Comparison of ENCODE assay signal across 25 cellular contexts in genomic region chr10:115992554-115992953, GRCh38.
"Had no signal": no experiment of that assay in that cellular context is flagged by ENCODE, and none has a peak within 500 bp of the region (broad histone marks: within the 10 kb centered on the region; RNA-seq: fewer than 3 reads in every experiment).

No MANE protein-coding gene starts in this region.

- H3K4me3 Mint-ChIP-seq: activated CD4-positive, alpha-beta memory T cell treated with anti-CD3 and anti-CD28 coated beads, Interleukin-2, amount 10 ng/mL, durations not matched to agents 7 days and 5 days; activated CD4-positive, alpha-beta T cell treated with anti-CD3 and anti-CD28 coated beads for 36 hours; activated CD4-positive, alpha-beta T cell treated with anti-CD3 and anti-CD28 coated beads, Interleukin-2, amount 10 ng/mL, durations not matched to agents 7 days and 5 days; activated naive CD4-positive, alpha-beta T cell treated with anti-CD3 and anti-CD28 coated beads, Interleukin-2, amount 10 ng/mL, durations not matched to agents 7 days and 5 days; activated naive CD8-positive, alpha-beta T cell treated with anti-CD3 and anti-CD28 coated beads, Interleukin-2, amount 10 ng/mL, durations not matched to agents 7 days and 5 days; activated T-cell treated with anti-CD3 and anti-CD28 coated beads, Interleukin-2, amount 50 U/mL, for 24 hours; activated T-cell treated with anti-CD3 and anti-CD28 coated beads, Interleukin-2, amount 50 U/mL, for 72 hours; brain; endodermal cell had no signal

- H3K27me3 Mint-ChIP-seq: activated CD4-positive, alpha-beta memory T cell treated with anti-CD3 and anti-CD28 coated beads, Interleukin-2, amount 10 ng/mL, durations not matched to agents 7 days and 5 days; activated CD4-positive, alpha-beta T cell treated with anti-CD3 and anti-CD28 coated beads for 36 hours; activated CD4-positive, alpha-beta T cell treated with anti-CD3 and anti-CD28 coated beads, Interleukin-2, amount 10 ng/mL, durations not matched to agents 7 days and 5 days; activated naive CD4-positive, alpha-beta T cell treated with anti-CD3 and anti-CD28 coated beads, Interleukin-2, amount 10 ng/mL, durations not matched to agents 7 days and 5 days; activated naive CD8-positive, alpha-beta T cell treated with anti-CD3 and anti-CD28 coated beads, Interleukin-2, amount 10 ng/mL, durations not matched to agents 7 days and 5 days; activated T-cell treated with anti-CD3 and anti-CD28 coated beads, Interleukin-2, amount 50 U/mL, for 24 hours had no signal

- H3K36me3 Mint-ChIP-seq: activated naive CD4-positive, alpha-beta T cell treated with anti-CD3 and anti-CD28 coated beads, Interleukin-2, amount 10 ng/mL, durations not matched to agents 7 days and 5 days; activated naive CD8-positive, alpha-beta T cell treated with anti-CD3 and anti-CD28 coated beads, Interleukin-2, amount 10 ng/mL, durations not matched to agents 7 days and 5 days; brain had no signal

- DNase-seq: activated CD4-positive, alpha-beta memory T cell treated with anti-CD3 and anti-CD28 coated beads, Interleukin-2, amount 10 ng/mL, durations not matched to agents 7 days and 5 days; activated CD4-positive, alpha-beta T cell treated with anti-CD3 and anti-CD28 coated beads for 36 hours; activated CD4-positive, alpha-beta T cell treated with anti-CD3 and anti-CD28 coated beads, Interleukin-2, amount 10 ng/mL, durations not matched to agents 7 days and 5 days; activated CD4-positive, alpha-beta T cell treated with anti-CD3 and anti-CD28 coated beads, Interleukin-2, amount 50 U/mL, for 4 hours; activated CD4-positive, CD25-positive, alpha-beta regulatory T cell; activated CD4-positive, CD25-positive, alpha-beta regulatory T cell treated with anti-CD3 and anti-CD28 coated beads, Interleukin-2, amount 50 U/mL, for 72 hours; activated CD8-positive, alpha-beta memory T cell treated with anti-CD3 and anti-CD28 coated beads, Interleukin-2, amount 50 U/mL, for 48 hours; activated gamma-delta T cell; activated naive CD4-positive, alpha-beta T cell; activated naive CD4-positive, alpha-beta T cell treated with anti-CD3 and anti-CD28 coated beads, Interleukin-2, amount 10 ng/mL, durations not matched to agents 7 days and 5 days; activated naive CD8-positive, alpha-beta T cell treated with anti-CD3 and anti-CD28 coated beads, Interleukin-2, amount 10 ng/mL, durations not matched to agents 7 days and 5 days; activated T-cell treated with anti-CD3 and anti-CD28 coated beads for 4 hours; activated T-cell treated with anti-CD3 and anti-CD28 coated beads, Interleukin-2, amount 50 U/mL, for 24 hours; activated T-cell treated with anti-CD3 and anti-CD28 coated beads, Interleukin-2, amount 50 U/mL, for 72 hours; central memory CD4-positive, alpha-beta T cell; cerebellar nuclear complex; colonic mucosa; effector memory CD4-positive, alpha-beta T cell; endodermal cell; foreskin fibroblast; heart left ventricle; T-helper 2 cell had no signal

- H3K27ac Mint-ChIP-seq: activated CD4-positive, alpha-beta memory T cell treated with anti-CD3 and anti-CD28 coated beads, Interleukin-2, amount 10 ng/mL, durations not matched to agents 7 days and 5 days; activated CD4-positive, alpha-beta T cell treated with anti-CD3 and anti-CD28 coated beads for 36 hours; activated CD4-positive, alpha-beta T cell treated with anti-CD3 and anti-CD28 coated beads, Interleukin-2, amount 10 ng/mL, durations not matched to agents 7 days and 5 days; activated naive CD4-positive, alpha-beta T cell treated with anti-CD3 and anti-CD28 coated beads, Interleukin-2, amount 10 ng/mL, durations not matched to agents 7 days and 5 days; activated naive CD4-positive, alpha-beta T cell treated with anti-CD3 and anti-CD28 coated beads, Interleukin-2, amount 50 U/mL, for 72 hours; activated naive CD8-positive, alpha-beta T cell treated with anti-CD3 and anti-CD28 coated beads, Interleukin-2, amount 10 ng/mL, durations not matched to agents 7 days and 5 days; activated T-cell treated with anti-CD3 and anti-CD28 coated beads, Interleukin-2, amount 50 U/mL, for 24 hours; activated T-cell treated with anti-CD3 and anti-CD28 coated beads, Interleukin-2, amount 50 U/mL, for 72 hours; endodermal cell had no signal

- ATAC-seq: activated CD4-positive, alpha-beta T cell treated with anti-CD3 and anti-CD28 coated beads for 36 hours; activated naive CD4-positive, alpha-beta T cell treated with anti-CD3 and anti-CD28 coated beads, Interleukin-2, amount 50 U/mL, for 72 hours; activated T-cell treated with anti-CD3 and anti-CD28 coated beads, Interleukin-2, amount 50 U/mL, for 72 hours; esophagus mucosa; heart left ventricle had no signal

- H3K4me1 Mint-ChIP-seq: activated CD4-positive, alpha-beta memory T cell treated with anti-CD3 and anti-CD28 coated beads, Interleukin-2, amount 10 ng/mL, durations not matched to agents 7 days and 5 days; activated CD4-positive, alpha-beta T cell treated with anti-CD3 and anti-CD28 coated beads for 36 hours; activated CD4-positive, alpha-beta T cell treated with anti-CD3 and anti-CD28 coated beads, Interleukin-2, amount 10 ng/mL, durations not matched to agents 7 days and 5 days; activated naive CD4-positive, alpha-beta T cell treated with anti-CD3 and anti-CD28 coated beads, Interleukin-2, amount 10 ng/mL, durations not matched to agents 7 days and 5 days; activated naive CD8-positive, alpha-beta T cell treated with anti-CD3 and anti-CD28 coated beads, Interleukin-2, amount 10 ng/mL, durations not matched to agents 7 days and 5 days; brain had no signal
